4 cellular contexts compared by ENCODE assay signal in genomic region chr14:24031331-24031730, GRCh38. TPM values are rescaled to one million over a fixed set of nuclear protein-coding genes. Genes with fewer than 3 reads are reported as not detected.
"Had no signal": no experiment of that assay in that cellular context is flagged by ENCODE, and none has a peak within 500 bp of the region (broad histone marks: within the 10 kb centered on the region; RNA-seq: fewer than 3 reads in every experiment).

No MANE protein-coding gene starts in this region.

RNA-seq across cellular contexts. Expression of gene CARMIL3, which starts 20.5 kb away (rescaled TPM):
- total RNA-seq: M059J, MCF 10A had no signal

RNA-seq across cellular contexts. Expression of gene CPNE6, which starts 40.0 kb away (rescaled TPM):
- total RNA-seq: LHCN-M2, M059J, MCF 10A, NCI-H460 had no signal
